In the genomic region with DNA sequence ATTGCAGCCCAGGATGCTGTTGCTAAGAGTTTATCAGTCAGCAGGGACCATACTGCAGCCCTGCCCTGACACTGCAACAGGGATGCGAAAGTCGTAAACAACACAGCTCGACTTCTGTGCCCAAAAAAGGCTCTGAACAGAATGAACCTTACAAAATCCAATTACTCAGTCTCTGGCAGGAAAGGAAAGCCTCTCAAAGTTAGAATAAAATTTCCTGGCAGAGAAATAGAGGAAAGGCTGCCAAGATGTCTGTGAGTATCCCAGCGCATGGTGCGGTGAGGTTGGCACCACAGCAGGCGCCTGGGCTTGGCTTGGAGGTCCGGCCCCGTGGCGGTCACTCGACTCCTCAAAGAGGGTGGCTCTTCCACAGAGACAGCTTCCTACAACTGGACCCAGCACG, we compare ENCODE assay signal across 16 cellular contexts.
DNase-seq lines count a peak whose midpoint lies in the region; ATAC-seq and TF ChIP-seq lines count a peak whose summit lies in the region.
"Had no signal": no experiment of that assay in that cellular context is flagged by ENCODE, and none has a peak within 500 bp of the region (broad histone marks: within the 10 kb centered on the region; RNA-seq: fewer than 3 reads in every experiment).

No MANE protein-coding gene starts in this region.

- no peaks in the 10 kb centered on the region for H3K27me3 ChIP-seq in layer of hippocampus (ENCODE audit: control insufficient read depth, insufficient read depth, low read length)
- no peaks in the 10 kb centered on the region for H3K27me3 ChIP-seq in CD8-positive, alpha-beta T cell (ENCODE audit: insufficient read depth, low read length)
- H3K27me3 ChIP-seq in testis: no peaks in the 10 kb centered on the region
- H3K27me3 ChIP-seq: BLaER1 treated with 17β-estradiol and CSF1 and Interleukin-3, amounts not matched to agents 10 nM and 100 nM; SJCRH30 had no signal

- no peak for ATAC-seq in CD8-positive, alpha-beta T cell
- ATAC-seq: naive thymus-derived CD8-positive, alpha-beta T cell had no signal

- H3K36me3 Mint-ChIP-seq in CD8-positive, alpha-beta T cell: no peaks in the 10 kb centered on the region
- H3K36me3 Mint-ChIP-seq: naive thymus-derived CD8-positive, alpha-beta T cell had no signal

- DNase-seq in NCI-H1105 (lab: John Stamatoyannopoulos, UW) (peak; percentile 34), astrocyte of the hippocampus (ENCODE audit: low read depth, low spot score) (peak; percentile 85), superior temporal gyrus (ENCODE audit: extremely low spot score) (peak; percentile 78), iPS-NIHi7 (ENCODE audit: extremely low spot score) (no peak), testis (no peak)
- no peak for DNase-seq in stimulated activated CD4-positive, alpha-beta T cell treated with anti-CD3 and anti-CD28 coated beads, Interleukin-4, amount 100 ng/mL, for 1 hour
- DNase-seq in CD8-positive, alpha-beta T cell: no peak
- DNase-seq: activated CD8-positive, alpha-beta memory T cell treated with anti-CD3 and anti-CD28 coated beads, Interleukin-2, amount 50 U/mL, for 48 hours; Kasumi-1; naive thymus-derived CD8-positive, alpha-beta T cell; NCI-H510A; SJCRH30; WERI-Rb-1 had no signal

- no peaks in the 10 kb centered on the region for H3K4me1 ChIP-seq in CD8-positive, alpha-beta T cell (ENCODE audit: insufficient read depth, low read length)
- H3K4me1 ChIP-seq in testis: no peaks in the 10 kb centered on the region

- POLR2A ChIA-PET in CD8-positive, alpha-beta T cell (lab: Charles Lee): no interaction called here

- peaks cover under 1% of the 10 kb centered on the region for H3K9me3 Mint-ChIP-seq in CD8-positive, alpha-beta T cell

- H3K4me1 Mint-ChIP-seq in CD8-positive, alpha-beta T cell (ENCODE audit: low read depth): no peaks in the 10 kb centered on the region
- H3K4me1 Mint-ChIP-seq: naive thymus-derived CD8-positive, alpha-beta T cell had no signal

- no peaks in the 10 kb centered on the region for H3K27me3 Mint-ChIP-seq in CD8-positive, alpha-beta T cell (ENCODE audit: low read depth)

- no peaks in the 10 kb centered on the region for H3K9me3 ChIP-seq in CD8-positive, alpha-beta T cell (ENCODE audit: low read length)
- no peaks in the 10 kb centered on the region for H3K9me3 ChIP-seq in testis
- H3K9me3 ChIP-seq: BLaER1 treated with 17β-estradiol and CSF1 and Interleukin-3, amounts not matched to agents 10 nM and 100 nM; SJCRH30 had no signal

- WGBS in testis, 2 donors: 65 to 82% methylated on average over 11 of the region's 11 CpGs

- no peak overlapping the region for H3K4me3 Mint-ChIP-seq in CD8-positive, alpha-beta T cell
- H3K4me3 Mint-ChIP-seq: naive thymus-derived CD8-positive, alpha-beta T cell had no signal

- CTCF ChIA-PET in CD8-positive, alpha-beta T cell (lab: Charles Lee): interaction anchor here (0.9 kb wide), 1 partner anchor 9 kb away, joined by 3 read pairs; no protein-coding TSS in a partner anchor

- no peaks in the 10 kb centered on the region for H3K36me3 ChIP-seq in CD8-positive, alpha-beta T cell (ENCODE audit: insufficient read depth, low read length)
- no peaks in the 10 kb centered on the region for H3K36me3 ChIP-seq in testis (ENCODE audit: low read depth, missing control alignments)
- H3K36me3 ChIP-seq: BLaER1 treated with 17β-estradiol and CSF1 and Interleukin-3, amounts not matched to agents 10 nM and 100 nM; SJCRH30; WERI-Rb-1 had no signal

- H3K4me3 ChIP-seq in CD8-positive, alpha-beta T cell (ENCODE audit: low read depth, low read length): no peak overlapping the region
- no peak overlapping the region for H3K4me3 ChIP-seq in testis
- H3K4me3 ChIP-seq: BLaER1 treated with 17β-estradiol and CSF1 and Interleukin-3, amounts not matched to agents 10 nM and 100 nM; SJCRH30; smooth muscle cell had no signal

- no peak overlapping the region for H3K27ac Mint-ChIP-seq in CD8-positive, alpha-beta T cell
- H3K27ac Mint-ChIP-seq: naive thymus-derived CD8-positive, alpha-beta T cell had no signal

- intact Hi-C loops in CD8-positive, alpha-beta T cell (cut with DNase I, micrococcal nuclease): no loop called here
- intact Hi-C loops in testis (cut with DNase I; ENCODE audit: low total_unique reads): no loop called here

- no peak for TF ChIP-seq CTCF in CD8-positive, alpha-beta T cell (IDR thresholded peaks at IDR 0.05)
- TF ChIP-seq CTCF in testis (IDR thresholded peaks at IDR 0.05): no peak

- H3K27ac ChIP-seq in layer of hippocampus (ENCODE audit: low read depth, low read length): peak overlapping the region; percentile 52
- H3K27ac ChIP-seq in CD8-positive, alpha-beta T cell (ENCODE audit: low read depth, low read length): no peak overlapping the region
- H3K27ac ChIP-seq in testis: no peak overlapping the region
- H3K27ac ChIP-seq: BLaER1 treated with 17β-estradiol and CSF1 and Interleukin-3, amounts not matched to agents 10 nM and 100 nM; SJCRH30; WERI-Rb-1 had no signal

- no peak for TF ChIP-seq POLR2A in testis (IDR thresholded peaks at IDR 0.05)

Comparison
In these comparisons a context has a peak if more than half of its experiments do, and no peak if none do; other contexts are left out.
1. DNase-seq: peak in NCI-H1105 (single experiment), astrocyte of the hippocampus (single experiment) and superior temporal gyrus (single experiment); none in stimulated activated CD4-positive, alpha-beta T cell treated with anti-CD3 and anti-CD28 coated beads, Interleukin-4, amount 100 ng/mL, for 1 hour (single experiment), CD8-positive, alpha-beta T cell (0 of 7), iPS-NIHi7 (single experiment) and testis (single experiment).